In genomic region chr4:112705891-112706839, GRCh38 we compare ENCODE assay signal across 8 cellular contexts.
DNase-seq lines count a peak whose midpoint lies in the region; ATAC-seq and TF ChIP-seq lines count a peak whose summit lies in the region.
"Not testable (repeated sequence)": the region's sequence is repeated elsewhere in the genome, so short reads cannot be mapped to it uniquely, and the experiment has no call there.

No MANE protein-coding gene starts in this region.

- H3K4me3 Mint-ChIP-seq in CD4-positive, CD25-positive, alpha-beta regulatory T cell: peak overlapping the region; percentile 80 to 93 (median 86)
- H3K4me3 Mint-ChIP-seq in activated naive CD4-positive, alpha-beta T cell treated with anti-CD3 and anti-CD28 coated beads for 36 hours: peak overlapping the region; percentile 88

- peak; percentile 54 to 68 for ATAC-seq in CD4-positive, CD25-positive, alpha-beta regulatory T cell (ENCODE audit: low read depth in 2 of 2)
- peak; percentile 49 for ATAC-seq in GM19452 (IDR thresholded peaks at IDR 0.05; ENCODE audit: unreplicated experiment)
- ATAC-seq in lung (ENCODE audit: insufficient read depth, low FRiP score): peak; percentile 51

- H3K27ac ChIP-seq in CD4-positive, CD25-positive, alpha-beta regulatory T cell (ENCODE audit: insufficient read depth, low read length, poor library complexity, severe bottlenecking); smooth muscle cell (ENCODE audit: low read depth): not testable (repeated sequence)
- H3K27ac ChIP-seq in esophagus squamous epithelium (peak overlapping the region in 1 of 4 donors; percentile 44), lung (ENCODE audit: low read depth in 1 of 2, low read length in 1 of 2) (peak overlapping the region in 1 of 2 donors; percentile 91)

- H3K4me1 ChIP-seq in CD4-positive, CD25-positive, alpha-beta regulatory T cell (ENCODE audit: control insufficient read depth, insufficient read depth, low read length, poor library complexity, severe bottlenecking): peaks cover 10% of the 10 kb centered on the region
- peaks cover 2 to 22% (median 16%) of the 10 kb centered on the region in 3 donors for H3K4me1 ChIP-seq in esophagus squamous epithelium
- not testable (repeated sequence) for H3K4me1 ChIP-seq in lung (ENCODE audit: control insufficient read depth in 2 of 2, insufficient read depth in 2 of 2, low read length in 2 of 2)
- peaks cover 13% of the 10 kb centered on the region for H3K4me1 ChIP-seq in smooth muscle cell (ENCODE audit: low read depth)

- H2AFZ ChIP-seq in smooth muscle cell (ENCODE audit: low read depth): peak overlapping the region; percentile 26

- peak; percentile 2 to 12 (median 7) for DNase-seq in CD4-positive, CD25-positive, alpha-beta regulatory T cell
- peak; percentile 6 for DNase-seq in HK-2 (ENCODE audit: unreplicated experiment)
- DNase-seq in OCI-M1 (lab: John Stamatoyannopoulos, UW): peak; percentile 11
- DNase-seq in activated naive CD4-positive, alpha-beta T cell treated with anti-CD3 and anti-CD28 coated beads for 36 hours: peak; percentile 15
- not testable (repeated sequence) for DNase-seq in esophagus squamous epithelium (lab: John Stamatoyannopoulos, UW); lung (ENCODE audit: low spot score); smooth muscle cell (lab: John Stamatoyannopoulos, UW; ENCODE audit: unreplicated experiment)

- not testable (repeated sequence) for H3K36me3 ChIP-seq in CD4-positive, CD25-positive, alpha-beta regulatory T cell (ENCODE audit: control insufficient read depth, insufficient read depth, low read length); esophagus squamous epithelium; lung (ENCODE audit: control insufficient read depth in 2 of 2, insufficient read depth in 2 of 2, low read length in 2 of 2); smooth muscle cell (ENCODE audit: low read depth)

- peaks cover 48% of the 10 kb centered on the region for H3K27me3 ChIP-seq in CD4-positive, CD25-positive, alpha-beta regulatory T cell (ENCODE audit: control insufficient read depth, insufficient read depth, low read length)
- H3K27me3 ChIP-seq in esophagus squamous epithelium (peaks cover 0 to 58% (median 7%) of the 10 kb centered on the region in 4 donors), smooth muscle cell (ENCODE audit: low read depth) (peaks cover 38% of the 10 kb centered on the region)
- not testable (repeated sequence) for H3K27me3 ChIP-seq in lung (ENCODE audit: control insufficient read depth, insufficient read depth)

- 0 to 1% methylated on average over 11 to 29 of the region's 74 CpGs for WGBS in esophagus squamous epithelium, 2 donors
- 1 to 2% methylated on average over 31 to 35 of the region's 74 CpGs for WGBS in lung, 2 donors
- WGBS in smooth muscle cell (ENCODE audit: low lambda C conversion rate): 1% methylated on average over 29 of the region's 74 CpGs

- not testable (repeated sequence) for TF ChIP-seq CTCF in esophagus squamous epithelium (IDR thresholded peaks at IDR 0.05); lung (IDR thresholded peaks at IDR 0.05; ENCODE audit: control extremely low read depth, extremely low read depth); smooth muscle cell (IDR thresholded peaks at IDR 0.05; ENCODE audit: borderline replicate concordance, insufficient read depth, poor library complexity, severe bottlenecking)

- H3K27ac Mint-ChIP-seq in CD4-positive, CD25-positive, alpha-beta regulatory T cell; activated naive CD4-positive, alpha-beta T cell treated with anti-CD3 and anti-CD28 coated beads for 36 hours: not testable (repeated sequence)

- H3K9me3 ChIP-seq in CD4-positive, CD25-positive, alpha-beta regulatory T cell (ENCODE audit: control insufficient read depth in 2 of 2, low read length in 2 of 2); esophagus squamous epithelium; lung (ENCODE audit: control insufficient read depth in 2 of 2, insufficient read depth in 1 of 2, low read length in 1 of 2); smooth muscle cell (replicated peaks; ENCODE audit: low read depth): not testable (repeated sequence)

- H3K4me2 ChIP-seq in smooth muscle cell: peak overlapping the region; percentile 98

- peaks cover 0 to 23% (median 11%) of the 10 kb centered on the region in 4 donors for H3K4me1 Mint-ChIP-seq in CD4-positive, CD25-positive, alpha-beta regulatory T cell
- peaks cover 15% of the 10 kb centered on the region for H3K4me1 Mint-ChIP-seq in activated naive CD4-positive, alpha-beta T cell treated with anti-CD3 and anti-CD28 coated beads for 36 hours (ENCODE audit: low read depth)

- H3K36me3 Mint-ChIP-seq in CD4-positive, CD25-positive, alpha-beta regulatory T cell; activated naive CD4-positive, alpha-beta T cell treated with anti-CD3 and anti-CD28 coated beads for 36 hours (ENCODE audit: low read depth): not testable (repeated sequence)

- CTCF ChIA-PET in activated naive CD4-positive, alpha-beta T cell treated with anti-CD3 and anti-CD28 coated beads for 36 hours (lab: Charles Lee): interaction anchor here (0.6 to 1.9 kb wide), 3 partner anchors 13 to 439 kb away, joined by 3 to 4 read pairs (median 3); no protein-coding TSS in a partner anchor

- intact Hi-C loops in activated naive CD4-positive, alpha-beta T cell treated with anti-CD3 and anti-CD28 coated beads for 36 hours (cut with micrococcal nuclease): loop anchor here (2.0 kb wide), 2 partner anchors 29 to 69 kb away; partner anchors contain the start of genes LARP7 and ZGRF1
- intact Hi-C loops in esophagus squamous epithelium (cut with DNase I): not testable (repeated sequence)

- not testable (repeated sequence) for H4K20me1 ChIP-seq in smooth muscle cell (ENCODE audit: low read depth)

- H3F3A ChIP-seq in smooth muscle cell (ENCODE audit: low read depth): not testable (repeated sequence)

- peaks cover 63% of the 10 kb centered on the region for H3K27me3 Mint-ChIP-seq in CD4-positive, CD25-positive, alpha-beta regulatory T cell
- H3K27me3 Mint-ChIP-seq in activated naive CD4-positive, alpha-beta T cell treated with anti-CD3 and anti-CD28 coated beads for 36 hours (ENCODE audit: low read depth): peaks cover 43% of the 10 kb centered on the region

- peak overlapping the region; percentile 76 for H3K4me3 ChIP-seq in CD4-positive, CD25-positive, alpha-beta regulatory T cell (ENCODE audit: low read depth, low read length)
- peak overlapping the region; percentile 29 to 63 (median 48) for H3K4me3 ChIP-seq in esophagus squamous epithelium
- H3K4me3 ChIP-seq in lung: not testable (repeated sequence)
- peak overlapping the region; percentile 62 for H3K4me3 ChIP-seq in smooth muscle cell

- H3K79me2 ChIP-seq in smooth muscle cell (ENCODE audit: low read depth): not testable (repeated sequence)

- H3K9me3 Mint-ChIP-seq in CD4-positive, CD25-positive, alpha-beta regulatory T cell; activated naive CD4-positive, alpha-beta T cell treated with anti-CD3 and anti-CD28 coated beads for 36 hours: not testable (repeated sequence)

- not testable (repeated sequence) for H3K9ac ChIP-seq in smooth muscle cell (ENCODE audit: low read depth)

- not testable (repeated sequence) for TF ChIP-seq POLR2A in esophagus squamous epithelium (IDR thresholded peaks at IDR 0.05)
